In the genomic region with DNA sequence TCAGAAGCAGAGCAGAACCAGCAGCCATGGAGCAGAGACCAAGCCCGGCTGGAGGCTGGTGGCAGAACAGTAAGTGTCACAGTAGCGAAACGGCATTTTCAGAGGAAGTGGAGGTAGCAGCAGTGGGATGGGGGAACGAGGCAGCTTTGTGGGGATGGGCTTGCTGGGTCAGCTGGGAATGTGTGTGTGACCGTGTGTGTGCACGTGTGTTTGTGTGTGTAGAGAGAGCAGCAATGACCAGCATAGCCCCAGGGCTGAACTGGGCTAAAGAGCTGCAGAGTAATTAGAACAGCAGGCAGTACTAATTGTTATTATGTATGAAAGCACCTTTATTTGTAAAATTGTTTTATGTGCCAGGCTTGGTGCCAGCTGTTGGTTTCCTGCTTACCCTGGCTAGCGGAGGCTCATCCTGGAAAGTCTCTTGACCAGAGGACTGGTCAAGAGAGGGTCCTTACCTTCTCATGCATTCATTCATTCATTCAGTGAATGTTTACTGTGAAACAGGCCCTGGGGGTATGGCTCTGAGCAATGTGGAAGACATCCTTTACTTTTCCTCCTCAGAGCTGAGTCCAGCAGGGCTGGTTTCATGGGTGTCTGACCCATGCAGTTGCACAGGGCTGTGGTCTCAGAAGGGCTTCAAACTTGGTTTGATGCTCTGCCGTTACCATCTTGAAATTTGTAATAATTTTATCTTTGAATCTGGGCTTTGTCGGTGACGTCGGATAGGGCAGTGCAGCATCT, we compare ENCODE assay signal across 1 cellular context.
TF ChIP-seq lines count a peak whose summit lies in the region.

No MANE protein-coding gene starts in this region.

TF ChIP-seq in SK-N-SH, 30 proteins besides CTCF, POLR2A, EP300 and RAD21 (continued from another document):
- TF ChIP-seq, protein P1, sequence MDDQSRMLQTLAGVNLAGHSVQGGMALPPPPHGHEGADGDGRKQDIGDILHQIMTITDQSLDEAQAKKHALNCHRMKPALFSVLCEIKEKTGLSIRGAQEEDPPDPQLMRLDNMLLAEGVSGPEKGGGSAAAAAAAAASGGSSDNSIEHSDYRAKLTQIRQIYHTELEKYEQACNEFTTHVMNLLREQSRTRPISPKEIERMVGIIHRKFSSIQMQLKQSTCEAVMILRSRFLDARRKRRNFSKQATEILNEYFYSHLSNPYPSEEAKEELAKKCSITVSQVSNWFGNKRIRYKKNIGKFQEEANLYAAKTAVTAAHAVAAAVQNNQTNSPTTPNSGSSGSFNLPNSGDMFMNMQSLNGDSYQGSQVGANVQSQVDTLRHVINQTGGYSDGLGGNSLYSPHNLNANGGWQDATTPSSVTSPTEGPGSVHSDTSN (IDR thresholded peaks at IDR 0.05) = no peak
- TF ChIP-seq ELF1 (IDR thresholded peaks at IDR 0.05) (no peak), FOXJ3 (CRISPR knock-in tag; IDR thresholded peaks at IDR 0.05) (no peak), JUND (IDR thresholded peaks at IDR 0.05) (no peak), EZH2phosphoT487 (IDR thresholded peaks at IDR 0.05; ENCODE audit: borderline replicate concordance, low read depth) (no peak), NRF1 (IDR thresholded peaks at IDR 0.05; ENCODE audit: low read depth, low read length) (no peak)
